ENCODE assay signal across 9 cellular contexts in the genomic region with DNA sequence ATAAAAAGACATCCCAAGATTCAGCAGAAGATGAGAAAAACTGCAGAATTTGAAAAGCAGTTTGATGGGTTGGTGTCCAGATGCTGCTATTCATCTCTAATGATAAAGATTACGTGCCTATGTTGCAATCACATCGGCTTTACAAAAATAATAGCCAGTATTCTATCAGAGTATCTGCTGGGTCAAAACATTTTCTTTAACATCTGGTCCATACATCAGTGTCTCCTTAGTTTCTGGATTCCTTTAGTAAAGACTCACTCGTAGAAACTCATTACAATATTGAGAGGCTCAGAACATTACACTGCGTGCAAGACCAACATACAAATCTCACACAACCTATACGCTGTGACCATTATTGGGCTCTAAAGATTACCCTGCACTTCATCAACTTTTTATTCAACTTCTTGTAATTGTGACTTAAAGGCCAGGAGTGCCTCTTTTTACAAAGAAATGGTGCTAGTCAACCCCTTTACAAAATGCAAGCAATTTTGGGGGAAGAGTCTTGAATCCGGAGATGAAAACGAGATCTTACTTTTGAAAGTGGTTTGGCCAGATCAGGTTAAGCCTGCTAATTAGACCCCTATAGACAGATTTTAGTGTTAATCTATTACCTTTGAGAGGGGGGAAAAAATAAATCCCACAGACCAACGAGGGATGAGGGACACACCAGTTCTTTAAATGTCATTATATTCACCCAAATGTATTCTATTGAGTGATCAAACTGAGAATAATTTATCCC. TPM values are rescaled to one million over a fixed set of nuclear protein-coding genes. Genes with fewer than 3 reads are reported as not detected.
DNase-seq lines count a peak whose midpoint lies in the region; ATAC-seq and TF ChIP-seq lines count a peak whose summit lies in the region.
"Had no signal": no experiment of that assay in that cellular context is flagged by ENCODE, and none has a peak within 500 bp of the region (broad histone marks: within the 10 kb centered on the region; RNA-seq: fewer than 3 reads in every experiment).

No MANE protein-coding gene starts in this region.

- no peaks in the 10 kb centered on the region for H3K9me3 ChIP-seq in iPS DF 6.9 (ENCODE audit: control insufficient read depth, insufficient read depth, low read length)
- no peaks in the 10 kb centered on the region for H3K9me3 ChIP-seq in stomach smooth muscle (ENCODE audit: control insufficient read depth in 2 of 2, low read length in 2 of 2)

- CTCF ChIA-PET in WTC11 (lab: Charles Lee) = no interaction called here

- H3K4me3 Mint-ChIP-seq in WTC11 = peak overlapping the region; percentile 100

- peaks cover 1% of the 10 kb centered on the region; the same call in 1 of the 2 replicates for H3K4me1 ChIP-seq in iPS DF 6.9 (ENCODE audit: control insufficient read depth, insufficient read depth, low read length)
- peaks cover 17% of the 10 kb centered on the region for H3K4me1 ChIP-seq in stomach smooth muscle (ENCODE audit: control insufficient read depth, insufficient read depth, low read length)

- H3K36me3 Mint-ChIP-seq in WTC11 = peaks cover 59% of the 10 kb centered on the region

- no peak for ATAC-seq in WTC11

- no peaks in the 10 kb centered on the region for H3K27me3 ChIP-seq in iPS DF 6.9 (ENCODE audit: control insufficient read depth, insufficient read depth, low read length)
- H3K27me3 ChIP-seq in stomach smooth muscle (ENCODE audit: control insufficient read depth in 1 of 2, insufficient read depth in 2 of 2, low read length in 2 of 2) = no peaks in the 10 kb centered on the region

- H3K9me3 Mint-ChIP-seq in WTC11 = peaks cover 4% of the 10 kb centered on the region

- H3K27ac ChIP-seq in iPS DF 6.9 (ENCODE audit: low read length) (no peak overlapping the region), stomach smooth muscle (ENCODE audit: low read length) (no peak overlapping the region)
- H3K27ac ChIP-seq: C4-2B had no signal

- H3K4me1 Mint-ChIP-seq in WTC11 = peaks cover 55% of the 10 kb centered on the region

- WGBS in iPS DF 6.9 (ENCODE audit: insufficient coverage, insufficient read length) = no CpG with 5 or more reads among the region's 8 CpGs

- POLR2A ChIA-PET in WTC11 (lab: Charles Lee) = interaction anchor here (0.5 to 1.6 kb wide), 2 partner anchors 22 to 112 kb away, joined by 3 to 4 read pairs; no protein-coding TSS in a partner anchor

- peak overlapping the region in 1 of 2 donors; percentile 100 for H3K9ac ChIP-seq in stomach smooth muscle (ENCODE audit: low read length in 2 of 2)

- DNase-seq in NCI-H82 (lab: John Stamatoyannopoulos, UW) = peak; percentile 48
- DNase-seq in NCI-H82 treated with DMSO at 0.1 percent for 48 hours (lab: John Stamatoyannopoulos, UW; ENCODE audit: unreplicated experiment) = no peak
- no peak for DNase-seq in WTC11 (ENCODE audit: low spot score)
- DNase-seq in iPS DF 6.9 (ENCODE audit: low read depth, low spot score) = no peak
- no peak for DNase-seq in NCI-H2081 treated with DMSO at 0.1 percent for 48 hours (lab: John Stamatoyannopoulos, UW)
- no peak for DNase-seq in NCI-H146 treated with DMSO at 0.1 percent for 48 hours (lab: John Stamatoyannopoulos, UW; ENCODE audit: unreplicated experiment)
- DNase-seq in pons (ENCODE audit: low spot score) = no peak

- no peak for TF ChIP-seq CTCF in WTC11 (IDR thresholded peaks at IDR 0.05)

- H3K4me3 ChIP-seq in iPS DF 6.9 (ENCODE audit: low read length) (peak overlapping the region; percentile 50; the same call in 1 of the 2 replicates), stomach smooth muscle (ENCODE audit: low read length in 2 of 2) (peak overlapping the region; percentile 88 to 100)

- peak overlapping the region; percentile 100 for H3K27ac Mint-ChIP-seq in WTC11

- peaks cover 10% of the 10 kb centered on the region for H3K27me3 Mint-ChIP-seq in WTC11 (ENCODE audit: low read depth)

- H3K36me3 ChIP-seq in iPS DF 6.9 (ENCODE audit: control insufficient read depth, insufficient read depth, low read length) (peaks cover 3% of the 10 kb centered on the region; the same call in 1 of the 2 replicates), stomach smooth muscle (ENCODE audit: control insufficient read depth in 2 of 2, insufficient read depth in 2 of 2, low read length in 2 of 2) (peaks cover 0 to 8% of the 10 kb centered on the region in 2 donors)

TF ChIP-seq in WTC11, 78 proteins besides CTCF, POLR2A, EP300 and RAD21 (continues in another document):
- TF ChIP-seq RELA (CRISPR knock-in tag; IDR thresholded peaks at IDR 0.05; ENCODE audit: borderline replicate concordance) (no peak), ESRRA (CRISPR knock-in tag; IDR thresholded peaks at IDR 0.05; ENCODE audit: borderline replicate concordance) (no peak), CBFB (CRISPR knock-in tag; IDR thresholded peaks at IDR 0.05; ENCODE audit: low read depth) (no peak), SP1 (CRISPR knock-in tag; conservative IDR thresholded peaks at IDR 0.05) (no peak), ETV6 (CRISPR knock-in tag; IDR thresholded peaks at IDR 0.05) (no peak), TP53 (CRISPR knock-in tag; IDR thresholded peaks at IDR 0.05) (no peak), NFYB (CRISPR knock-in tag; conservative IDR thresholded peaks at IDR 0.05; ENCODE audit: low read depth) (no peak)
- TF ChIP-seq, protein P1, sequence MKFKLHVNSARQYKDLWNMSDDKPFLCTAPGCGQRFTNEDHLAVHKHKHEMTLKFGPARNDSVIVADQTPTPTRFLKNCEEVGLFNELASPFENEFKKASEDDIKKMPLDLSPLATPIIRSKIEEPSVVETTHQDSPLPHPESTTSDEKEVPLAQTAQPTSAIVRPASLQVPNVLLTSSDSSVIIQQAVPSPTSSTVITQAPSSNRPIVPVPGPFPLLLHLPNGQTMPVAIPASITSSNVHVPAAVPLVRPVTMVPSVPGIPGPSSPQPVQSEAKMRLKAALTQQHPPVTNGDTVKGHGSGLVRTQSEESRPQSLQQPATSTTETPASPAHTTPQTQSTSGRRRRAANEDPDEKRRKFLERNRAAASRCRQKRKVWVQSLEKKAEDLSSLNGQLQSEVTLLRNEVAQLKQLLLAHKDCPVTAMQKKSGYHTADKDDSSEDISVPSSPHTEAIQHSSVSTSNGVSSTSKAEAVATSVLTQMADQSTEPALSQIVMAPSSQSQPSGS (CRISPR knock-in tag; IDR thresholded peaks at IDR 0.05; ENCODE audit: borderline replicate concordance, low read depth) = no peak
- TF ChIP-seq, protein P2, sequence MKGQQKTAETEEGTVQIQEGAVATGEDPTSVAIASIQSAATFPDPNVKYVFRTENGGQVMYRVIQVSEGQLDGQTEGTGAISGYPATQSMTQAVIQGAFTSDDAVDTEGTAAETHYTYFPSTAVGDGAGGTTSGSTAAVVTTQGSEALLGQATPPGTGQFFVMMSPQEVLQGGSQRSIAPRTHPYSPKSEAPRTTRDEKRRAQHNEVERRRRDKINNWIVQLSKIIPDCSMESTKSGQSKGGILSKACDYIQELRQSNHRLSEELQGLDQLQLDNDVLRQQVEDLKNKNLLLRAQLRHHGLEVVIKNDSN (CRISPR knock-in tag; IDR thresholded peaks at IDR 0.05) = no peak
- TF ChIP-seq, protein P3, sequence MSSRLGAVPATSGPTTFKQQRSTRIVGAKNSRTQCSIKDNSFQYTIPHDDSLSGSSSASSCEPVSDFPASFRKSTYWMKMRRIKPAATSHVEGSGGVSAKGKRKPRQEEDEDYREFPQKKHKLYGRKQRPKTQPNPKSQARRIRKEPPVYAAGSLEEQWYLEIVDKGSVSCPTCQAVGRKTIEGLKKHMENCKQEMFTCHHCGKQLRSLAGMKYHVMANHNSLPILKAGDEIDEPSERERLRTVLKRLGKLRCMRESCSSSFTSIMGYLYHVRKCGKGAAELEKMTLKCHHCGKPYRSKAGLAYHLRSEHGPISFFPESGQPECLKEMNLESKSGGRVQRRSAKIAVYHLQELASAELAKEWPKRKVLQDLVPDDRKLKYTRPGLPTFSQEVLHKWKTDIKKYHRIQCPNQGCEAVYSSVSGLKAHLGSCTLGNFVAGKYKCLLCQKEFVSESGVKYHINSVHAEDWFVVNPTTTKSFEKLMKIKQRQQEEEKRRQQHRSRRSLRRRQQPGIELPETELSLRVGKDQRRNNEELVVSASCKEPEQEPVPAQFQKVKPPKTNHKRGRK (CRISPR knock-in tag; IDR thresholded peaks at IDR 0.05; ENCODE audit: borderline replicate concordance) = no peak
- TF ChIP-seq, protein P4, sequence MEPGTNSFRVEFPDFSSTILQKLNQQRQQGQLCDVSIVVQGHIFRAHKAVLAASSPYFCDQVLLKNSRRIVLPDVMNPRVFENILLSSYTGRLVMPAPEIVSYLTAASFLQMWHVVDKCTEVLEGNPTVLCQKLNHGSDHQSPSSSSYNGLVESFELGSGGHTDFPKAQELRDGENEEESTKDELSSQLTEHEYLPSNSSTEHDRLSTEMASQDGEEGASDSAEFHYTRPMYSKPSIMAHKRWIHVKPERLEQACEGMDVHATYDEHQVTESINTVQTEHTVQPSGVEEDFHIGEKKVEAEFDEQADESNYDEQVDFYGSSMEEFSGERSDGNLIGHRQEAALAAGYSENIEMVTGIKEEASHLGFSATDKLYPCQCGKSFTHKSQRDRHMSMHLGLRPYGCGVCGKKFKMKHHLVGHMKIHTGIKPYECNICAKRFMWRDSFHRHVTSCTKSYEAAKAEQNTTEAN (CRISPR knock-in tag; IDR thresholded peaks at IDR 0.05) = no peak
- TF ChIP-seq, protein P5, sequence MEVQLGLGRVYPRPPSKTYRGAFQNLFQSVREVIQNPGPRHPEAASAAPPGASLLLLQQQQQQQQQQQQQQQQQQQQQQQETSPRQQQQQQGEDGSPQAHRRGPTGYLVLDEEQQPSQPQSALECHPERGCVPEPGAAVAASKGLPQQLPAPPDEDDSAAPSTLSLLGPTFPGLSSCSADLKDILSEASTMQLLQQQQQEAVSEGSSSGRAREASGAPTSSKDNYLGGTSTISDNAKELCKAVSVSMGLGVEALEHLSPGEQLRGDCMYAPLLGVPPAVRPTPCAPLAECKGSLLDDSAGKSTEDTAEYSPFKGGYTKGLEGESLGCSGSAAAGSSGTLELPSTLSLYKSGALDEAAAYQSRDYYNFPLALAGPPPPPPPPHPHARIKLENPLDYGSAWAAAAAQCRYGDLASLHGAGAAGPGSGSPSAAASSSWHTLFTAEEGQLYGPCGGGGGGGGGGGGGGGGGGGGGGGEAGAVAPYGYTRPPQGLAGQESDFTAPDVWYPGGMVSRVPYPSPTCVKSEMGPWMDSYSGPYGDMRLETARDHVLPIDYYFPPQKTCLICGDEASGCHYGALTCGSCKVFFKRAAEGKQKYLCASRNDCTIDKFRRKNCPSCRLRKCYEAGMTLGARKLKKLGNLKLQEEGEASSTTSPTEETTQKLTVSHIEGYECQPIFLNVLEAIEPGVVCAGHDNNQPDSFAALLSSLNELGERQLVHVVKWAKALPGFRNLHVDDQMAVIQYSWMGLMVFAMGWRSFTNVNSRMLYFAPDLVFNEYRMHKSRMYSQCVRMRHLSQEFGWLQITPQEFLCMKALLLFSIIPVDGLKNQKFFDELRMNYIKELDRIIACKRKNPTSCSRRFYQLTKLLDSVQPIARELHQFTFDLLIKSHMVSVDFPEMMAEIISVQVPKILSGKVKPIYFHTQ (CRISPR knock-in tag; IDR thresholded peaks at IDR 0.05) = no peak

RNA-seq across cellular contexts. Expression of a gene that starts 2.9 kb away (rescaled TPM):
- 214 to 240 TPM (median 236 TPM) in 3 replicates for total RNA-seq in WTC11 (2021)
